ENCODE assay signal across 18 cellular contexts in the genomic region with DNA sequence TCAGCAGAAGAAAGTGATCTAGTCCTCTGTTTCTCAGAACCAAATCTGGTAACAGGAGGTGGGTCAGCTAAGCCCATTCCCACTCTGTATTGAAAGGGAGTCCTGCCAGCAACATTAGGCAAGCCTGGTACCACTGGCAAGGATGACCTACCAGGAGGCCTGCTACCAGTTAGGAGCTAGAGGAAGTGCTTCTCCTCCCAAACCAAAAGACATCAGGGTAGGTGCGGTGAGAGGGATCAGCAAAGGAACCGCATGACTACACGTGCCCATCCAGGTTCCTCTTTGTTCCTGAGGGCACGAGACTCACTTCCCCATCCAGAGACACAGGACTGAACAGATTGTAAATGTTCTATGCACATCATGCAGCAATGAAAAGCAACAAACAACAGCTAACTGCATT. TPM values are rescaled to one million over a fixed set of nuclear protein-coding genes. Genes with fewer than 3 reads are reported as not detected.
DNase-seq lines count a peak whose midpoint lies in the region; ATAC-seq and TF ChIP-seq lines count a peak whose summit lies in the region.
"Had no signal": no experiment of that assay in that cellular context is flagged by ENCODE, and none has a peak within 500 bp of the region (broad histone marks: within the 10 kb centered on the region; RNA-seq: fewer than 3 reads in every experiment).

No MANE protein-coding gene starts in this region.

- H3K79me2 ChIP-seq in OCI-LY7 (ENCODE audit: insufficient read depth, low read depth, low read length) = peaks cover 72% of the 10 kb centered on the region

- H3K9me3 Mint-ChIP-seq in effector memory CD8-positive, alpha-beta T cell = no peaks in the 10 kb centered on the region
- no peaks in the 10 kb centered on the region for H3K9me3 Mint-ChIP-seq in stimulated activated effector memory CD8-positive, alpha-beta T cell treated with anti-CD3 and anti-CD28 coated beads, Interleukin-12 subunit alpha, Interleukin-12 subunit beta, amount 100 ng/mL, for 72 hours
- H3K9me3 Mint-ChIP-seq in HFFc6 = no peaks in the 10 kb centered on the region
- H3K9me3 Mint-ChIP-seq: activated CD4-positive, alpha-beta T cell treated with anti-CD3 and anti-CD28 coated beads, Interleukin-2, amount 10 ng/mL, durations not matched to agents 24 days and 14 days had no signal

- H3K4me3 ChIP-seq in OCI-LY7 (ENCODE audit: low read depth, low read length, poor library complexity, severe bottlenecking) (peak overlapping the region; percentile 73), vagina (no peak overlapping the region)

- H3K27ac ChIP-seq in OCI-LY7 (ENCODE audit: low read depth, low read length, poor library complexity, severe bottlenecking) = peak overlapping the region; percentile 86
- H3K27ac ChIP-seq in vagina = no peak overlapping the region

- no peaks in the 10 kb centered on the region for H3K27me3 Mint-ChIP-seq in effector memory CD8-positive, alpha-beta T cell
- H3K27me3 Mint-ChIP-seq in HFFc6 (ENCODE audit: insufficient read depth) = peaks cover 4% of the 10 kb centered on the region; the same call in 1 of the 2 replicates

- peak overlapping the region; percentile 72 to 78 for H3K27ac Mint-ChIP-seq in effector memory CD8-positive, alpha-beta T cell
- peak overlapping the region; percentile 76 for H3K27ac Mint-ChIP-seq in stimulated activated effector memory CD8-positive, alpha-beta T cell treated with anti-CD3 and anti-CD28 coated beads, Interleukin-12 subunit alpha, Interleukin-12 subunit beta, amount 100 ng/mL, for 72 hours
- H3K27ac Mint-ChIP-seq in HFFc6 = no peak overlapping the region
- H3K27ac Mint-ChIP-seq: activated CD4-positive, alpha-beta T cell treated with anti-CD3 and anti-CD28 coated beads, Interleukin-2, amount 10 ng/mL, durations not matched to agents 24 days and 14 days had no signal

- intact Hi-C loops in OCI-LY7 (cut with micrococcal nuclease; ENCODE audit: unreplicated experiment) = no loop called here
- intact Hi-C loops in vagina (cut with DNase I) = no loop called here

- no peak for TF ChIP-seq POLR2A in vagina (IDR thresholded peaks at IDR 0.05)

- H3K4me3 Mint-ChIP-seq in effector memory CD8-positive, alpha-beta T cell = peak overlapping the region; percentile 65 to 81
- H3K4me3 Mint-ChIP-seq in stimulated activated effector memory CD8-positive, alpha-beta T cell treated with anti-CD3 and anti-CD28 coated beads, Interleukin-12 subunit alpha, Interleukin-12 subunit beta, amount 100 ng/mL, for 72 hours = peak overlapping the region; percentile 55
- no peak overlapping the region for H3K4me3 Mint-ChIP-seq in HFFc6
- H3K4me3 Mint-ChIP-seq: activated CD4-positive, alpha-beta T cell treated with anti-CD3 and anti-CD28 coated beads, Interleukin-2, amount 10 ng/mL, durations not matched to agents 24 days and 14 days; neural crest cell had no signal

- peak overlapping the region; percentile 21 for H2AFZ ChIP-seq in OCI-LY7 (ENCODE audit: low read length)

- DNase-seq in Kasumi-1 (lab: John Stamatoyannopoulos, UW) (peak; percentile 9 to 25), OCI-LY7 (ENCODE audit: low spot score) (peak; percentile 66), HFFc6 (no peak), vagina (ENCODE audit: extremely low spot score in 2 of 2) (no peak)
- DNase-seq in effector memory CD8-positive, alpha-beta T cell = no peak
- no peak for DNase-seq in stimulated activated effector memory CD8-positive, alpha-beta T cell treated with anti-CD3 and anti-CD28 coated beads, Interleukin-12 subunit alpha, Interleukin-12 subunit beta, amount 100 ng/mL, for 72 hours (ENCODE audit: low spot score in 2 of 2)
- DNase-seq: activated CD4-positive, alpha-beta T cell treated with anti-CD3 and anti-CD28 coated beads, Interleukin-2, amount 10 ng/mL, durations not matched to agents 24 days and 14 days; activated naive CD4-positive, alpha-beta T cell; glutamatergic neuron; left cardiac atrium; NK-92 treated with Interleukin-12 subunit alpha and Interleukin-12 subunit beta, amount 100 ng/mL, for 24 hours; SW 1271 had no signal

- no peaks in the 10 kb centered on the region for H4K20me1 ChIP-seq in OCI-LY7 (ENCODE audit: insufficient read depth, low read length)

- H3K4me1 Mint-ChIP-seq in effector memory CD8-positive, alpha-beta T cell (ENCODE audit: low read depth in 2 of 2) = peaks cover 10% of the 10 kb centered on the region in 2 donors
- H3K4me1 Mint-ChIP-seq in stimulated activated effector memory CD8-positive, alpha-beta T cell treated with anti-CD3 and anti-CD28 coated beads, Interleukin-12 subunit alpha, Interleukin-12 subunit beta, amount 100 ng/mL, for 72 hours = peaks cover 9% of the 10 kb centered on the region
- no peaks in the 10 kb centered on the region for H3K4me1 Mint-ChIP-seq in HFFc6 (ENCODE audit: low read depth)
- H3K4me1 Mint-ChIP-seq: activated CD4-positive, alpha-beta T cell treated with anti-CD3 and anti-CD28 coated beads, Interleukin-2, amount 10 ng/mL, durations not matched to agents 24 days and 14 days; neural crest cell had no signal

- CTCF ChIA-PET in OCI-LY7 (lab: Charles Lee; ENCODE audit: unreplicated experiment) = interaction anchor here (1.0 to 1.3 kb wide), 2 partner anchors 9 to 10 kb away, joined by 3 to 4 read pairs; no protein-coding TSS in a partner anchor

- ATAC-seq in effector memory CD8-positive, alpha-beta T cell (replicated peaks) = no peak
- no peak for ATAC-seq in stimulated activated effector memory CD8-positive, alpha-beta T cell treated with anti-CD3 and anti-CD28 coated beads, Interleukin-12 subunit alpha, Interleukin-12 subunit beta, amount 100 ng/mL, for 72 hours
- no peak for ATAC-seq in HG02571 (IDR thresholded peaks at IDR 0.05; ENCODE audit: unreplicated experiment)
- ATAC-seq in GM21786 (IDR thresholded peaks at IDR 0.05; ENCODE audit: unreplicated experiment) = no peak

- H3K9me3 ChIP-seq in OCI-LY7 (ENCODE audit: low read length) = peaks cover 22% of the 10 kb centered on the region
- no peaks in the 10 kb centered on the region for H3K9me3 ChIP-seq in vagina

- H3K4me2 ChIP-seq in OCI-LY7 (ENCODE audit: low read length) = peak overlapping the region; percentile 79

- TF ChIP-seq CTCF in OCI-LY7 (conservative IDR thresholded peaks at IDR 0.05; ENCODE audit: low read length) (no peak), HFFc6 (IDR thresholded peaks at IDR 0.05) (no peak), vagina (IDR thresholded peaks at IDR 0.05) (no peak)

- no peaks in the 10 kb centered on the region for H3K27me3 ChIP-seq in vagina

- no peaks in the 10 kb centered on the region for H3K9me2 ChIP-seq in OCI-LY7 (ENCODE audit: insufficient read depth, low read length)

- BruUV-seq in OCI-LY7 (replicated peaks; lab: Mats Ljungman, UMichigan) = no TSS peak

- POLR2A ChIA-PET in OCI-LY7 (lab: Charles Lee) = interaction anchor here (1.0 to 2.0 kb wide), 6 partner anchors 10 to 56 kb away, joined by 3 to 26 read pairs (median 5); no protein-coding TSS in a partner anchor

- H3K36me3 ChIP-seq in OCI-LY7 (ENCODE audit: insufficient read depth, low read length) = peaks cover 43% of the 10 kb centered on the region
- H3K36me3 ChIP-seq in vagina = no peaks in the 10 kb centered on the region

- H3K4me1 ChIP-seq in OCI-LY7 (ENCODE audit: insufficient read depth, low read length, poor library complexity, severe bottlenecking) = peaks cover 44% of the 10 kb centered on the region
- no peaks in the 10 kb centered on the region for H3K4me1 ChIP-seq in vagina

- H3K36me3 Mint-ChIP-seq in effector memory CD8-positive, alpha-beta T cell (ENCODE audit: insufficient read depth) = peaks cover 37% of the 10 kb centered on the region
- peaks cover 83% of the 10 kb centered on the region for H3K36me3 Mint-ChIP-seq in stimulated activated effector memory CD8-positive, alpha-beta T cell treated with anti-CD3 and anti-CD28 coated beads, Interleukin-12 subunit alpha, Interleukin-12 subunit beta, amount 100 ng/mL, for 72 hours
- H3K36me3 Mint-ChIP-seq in HFFc6 (ENCODE audit: low read depth) = no peaks in the 10 kb centered on the region

RNA-seq across cellular contexts. Expression of gene KLRC4, which starts 2.8 kb away (rescaled TPM):
- total RNA-seq in OCI-LY7 (2014; rRNA removed; shearing (Covaris generic)) = 8.6 and 9.3 TPM in 2 replicates
- 9.9 and 10.9 TPM in 2 replicates for total RNA-seq in OCI-LY7 (2022)
- total RNA-seq in HFFc6 (2021; fragmentation: NEBNext Ultra II Directional; extraction: Animal tissue kit (Norgen Biotek cat#: 25700)) = not detected
- not detected for total RNA-seq in vagina
- total RNA-seq: activated CD4-positive, alpha-beta T cell treated with anti-CD3 and anti-CD28 coated beads, Interleukin-2, amount 10 ng/mL, durations not matched to agents 24 days and 14 days; endothelial cell of umbilical vein; H4; LHCN-M2; neural crest cell had no signal

RNA-seq across cellular contexts. Expression of gene KLRC3, which starts 13.7 kb away (rescaled TPM):
- 4.7 and 6.8 TPM in 2 replicates for total RNA-seq in OCI-LY7 (2014; rRNA removed; shearing (Covaris generic))
- total RNA-seq in OCI-LY7 (2022) (1.5 and 3.0 TPM in 2 replicates), vagina (not detected)
- not detected for total RNA-seq in HFFc6 (2021; fragmentation: NEBNext Ultra II Directional; extraction: Animal tissue kit (Norgen Biotek cat#: 25700))
- total RNA-seq: activated CD4-positive, alpha-beta T cell treated with anti-CD3 and anti-CD28 coated beads, Interleukin-2, amount 10 ng/mL, durations not matched to agents 24 days and 14 days; endothelial cell of umbilical vein; left cardiac atrium; neural crest cell had no signal

RNA-seq across cellular contexts. Expression of gene KLRK1, which starts 16.9 kb away (rescaled TPM):
- total RNA-seq in OCI-LY7 (2014; rRNA removed; shearing (Covaris generic)) = 35.7 and 35.9 TPM in 2 replicates
- 26.6 and 35.4 TPM in 2 replicates for total RNA-seq in OCI-LY7 (2022)
- not detected for total RNA-seq in HFFc6 (2021; fragmentation: NEBNext Ultra II Directional; extraction: Animal tissue kit (Norgen Biotek cat#: 25700))
- total RNA-seq in vagina = 12.8 TPM
- total RNA-seq: activated CD4-positive, alpha-beta T cell treated with anti-CD3 and anti-CD28 coated beads, Interleukin-2, amount 10 ng/mL, durations not matched to agents 24 days and 14 days; endothelial cell of umbilical vein; H4; neural crest cell had no signal

RNA-seq across cellular contexts. Expression of gene KLRC2, which starts 29.1 kb away (rescaled TPM):
- total RNA-seq in OCI-LY7 (2014; rRNA removed; shearing (Covaris generic)) = 1.2 TPM in 1 of 2 replicates, not detected in the other
- not detected in 2 replicates for total RNA-seq in OCI-LY7 (2022)
- total RNA-seq in HFFc6 (2021; fragmentation: NEBNext Ultra II Directional; extraction: Animal tissue kit (Norgen Biotek cat#: 25700)) = not detected
- total RNA-seq in vagina = 1.5 TPM
- total RNA-seq: activated CD4-positive, alpha-beta T cell treated with anti-CD3 and anti-CD28 coated beads, Interleukin-2, amount 10 ng/mL, durations not matched to agents 24 days and 14 days; endothelial cell of umbilical vein; left cardiac atrium; neural crest cell had no signal

RNA-seq across cellular contexts. Expression of gene KLRC1, which starts 46.5 kb away (rescaled TPM):
- total RNA-seq in OCI-LY7 (2014; rRNA removed; shearing (Covaris generic)) = 1.2 TPM in 1 of 2 replicates, not detected in the other
- total RNA-seq in OCI-LY7 (2022) (0.36 TPM in 1 of 2 replicates, not detected in the other), vagina (1.5 TPM)
- not detected for total RNA-seq in HFFc6 (2021; fragmentation: NEBNext Ultra II Directional; extraction: Animal tissue kit (Norgen Biotek cat#: 25700))
- total RNA-seq: activated CD4-positive, alpha-beta T cell treated with anti-CD3 and anti-CD28 coated beads, Interleukin-2, amount 10 ng/mL, durations not matched to agents 24 days and 14 days; endothelial cell of umbilical vein; H4; LHCN-M2; neural crest cell had no signal

Comparison
In these comparisons a context has a peak if more than half of its experiments do, and no peak if none do; other contexts are left out.
1. DNase-seq: peak in Kasumi-1 (2 of 2) and OCI-LY7 (single experiment); none in effector memory CD8-positive, alpha-beta T cell (0 of 3), stimulated activated effector memory CD8-positive, alpha-beta T cell treated with anti-CD3 and anti-CD28 coated beads, Interleukin-12 subunit alpha, Interleukin-12 subunit beta, amount 100 ng/mL, for 72 hours (0 of 2), HFFc6 (single experiment) and vagina (0 of 2).
2. RNA of gene KLRK1, which starts 16.9 kb away (total RNA-seq): 26.6 to 35.9 TPM in OCI-LY7 and 12.8 TPM in vagina (single experiment); not detected in HFFc6; every median in the first group is over 10 times any median in the second.